In the genomic region with DNA sequence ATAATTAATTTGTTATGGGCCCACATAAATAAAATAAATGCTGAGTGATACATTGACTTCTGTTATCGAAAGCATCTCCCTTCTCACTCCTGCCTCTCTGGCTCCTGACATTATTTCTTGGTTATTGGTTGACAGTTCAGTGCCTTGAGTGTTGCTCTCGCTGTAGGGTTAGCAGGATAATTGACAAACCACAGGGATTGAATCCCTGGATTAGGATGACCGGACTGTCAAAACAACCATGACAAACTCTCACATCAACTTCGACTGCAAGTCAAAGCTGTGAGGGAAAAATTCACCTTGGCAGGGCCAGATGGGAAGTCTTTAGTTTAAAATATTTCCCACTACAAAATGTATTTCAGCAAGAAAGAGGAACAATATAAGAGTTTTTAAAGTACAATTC, we compare ENCODE assay signal across 4 cellular contexts.
"Had no signal": no experiment of that assay in that cellular context is flagged by ENCODE, and none has a peak within 500 bp of the region (broad histone marks: within the 10 kb centered on the region; RNA-seq: fewer than 3 reads in every experiment).

No MANE protein-coding gene starts in this region.

- H3K27ac ChIP-seq: HL-60 had no signal

- DNase-seq: IMR-90, KBM-7 had no signal

- H3K4me3 ChIP-seq: K562 had no signal
